17 cellular contexts compared by ENCODE assay signal in the genomic region with DNA sequence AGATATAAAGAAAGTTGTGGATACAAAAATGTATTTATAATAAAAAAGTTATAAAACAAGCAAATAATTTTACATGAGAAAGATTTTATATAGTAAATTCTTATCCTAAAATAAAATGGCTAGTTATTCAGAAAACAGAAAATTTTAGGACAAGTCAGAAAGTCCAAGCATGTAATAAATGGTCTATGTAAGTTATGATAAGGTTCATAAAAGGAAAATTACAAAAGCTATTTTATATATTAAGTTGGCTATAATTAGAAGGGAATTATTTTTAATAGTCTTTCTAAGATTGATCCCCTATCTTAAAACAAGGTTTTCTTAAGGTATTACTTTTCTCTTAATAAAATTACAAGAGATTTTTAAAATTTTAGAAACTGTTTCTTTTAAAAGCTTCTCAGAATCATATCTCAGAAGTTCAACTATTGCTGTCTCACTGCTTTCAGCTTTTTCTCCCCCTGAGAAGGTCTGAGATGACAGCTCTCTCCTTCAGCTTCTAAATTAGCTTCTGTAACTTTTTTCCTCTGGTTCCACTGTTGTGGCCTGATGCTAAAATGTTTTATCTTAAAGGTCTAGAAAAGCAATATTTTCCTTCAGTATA. TPM values are rescaled to one million over a fixed set of nuclear protein-coding genes. Genes with fewer than 3 reads are reported as not detected.
DNase-seq lines count a peak whose midpoint lies in the region; ATAC-seq, FAIRE-seq and TF ChIP-seq lines count a peak whose summit lies in the region.
"Had no signal": no experiment of that assay in that cellular context is flagged by ENCODE, and none has a peak within 500 bp of the region (broad histone marks: within the 10 kb centered on the region; RNA-seq: fewer than 3 reads in every experiment).

No MANE protein-coding gene starts in this region.

- intact Hi-C loops in OCI-LY7 (cut with micrococcal nuclease; ENCODE audit: unreplicated experiment) = no loop called here

- no peaks in the 10 kb centered on the region for H3K36me3 ChIP-seq in OCI-LY7 (ENCODE audit: insufficient read depth, low read length)
- H3K36me3 ChIP-seq: Peyer's patch had no signal

- BruUV-seq in OCI-LY7 (replicated peaks; lab: Mats Ljungman, UMichigan) = no TSS peak

- CTCF ChIA-PET in OCI-LY7 (lab: Charles Lee; ENCODE audit: unreplicated experiment) = no interaction called here

- FAIRE-seq in frontal cortex (lab: Jason Lieb, UNC) = peak; percentile 81
- FAIRE-seq: H54 had no signal

- POLR2A ChIA-PET in OCI-LY7 (lab: Charles Lee) = no interaction called here

- in situ Hi-C loops in ACHN (cut with HindIII; ENCODE audit: low pct_ligation_motif_present, low pct_unique_long_range_greater_than_20kb, low sequenced_read_pairs) = no loop called here

- H3K4me2 ChIP-seq in OCI-LY7 (ENCODE audit: low read length) = no peak overlapping the region

- H3K4me1 ChIP-seq in OCI-LY7 (ENCODE audit: insufficient read depth, low read length, poor library complexity, severe bottlenecking) = no peaks in the 10 kb centered on the region
- H3K4me1 ChIP-seq: Peyer's patch had no signal

- ATAC-seq in HG03135 (IDR thresholded peaks at IDR 0.05; ENCODE audit: unreplicated experiment) (no peak), GM21717 (IDR thresholded peaks at IDR 0.05; ENCODE audit: unreplicated experiment) (no peak)

- no peak for TF ChIP-seq CTCF in OCI-LY7 (conservative IDR thresholded peaks at IDR 0.05; ENCODE audit: low read length)

- H3K79me2 ChIP-seq in OCI-LY7 (ENCODE audit: insufficient read depth, low read depth, low read length) = no peaks in the 10 kb centered on the region

- peaks cover 10% of the 10 kb centered on the region; the same call in 1 of the 2 replicates for H3K9me3 ChIP-seq in OCI-LY7 (ENCODE audit: low read length)
- H3K9me3 ChIP-seq: Peyer's patch had no signal

- no peaks in the 10 kb centered on the region for H3K9me2 ChIP-seq in OCI-LY7 (ENCODE audit: insufficient read depth, low read length)

- H3K4me3 ChIP-seq in OCI-LY7 (ENCODE audit: low read depth, low read length, poor library complexity, severe bottlenecking) = no peak overlapping the region
- H3K4me3 ChIP-seq: Peyer's patch had no signal

- DNase-seq in NCI-H2171 treated with DMSO at 0.1 percent for 48 hours (lab: John Stamatoyannopoulos, UW) = peak; percentile 2
- DNase-seq in NCI-H2171 (lab: John Stamatoyannopoulos, UW) = no peak
- DNase-seq in ACHN = peak; percentile 17
- peak; percentile 32 for DNase-seq in OCI-LY7 (ENCODE audit: low spot score)
- no peak for DNase-seq in frontal cortex (ENCODE audit: low spot score in 2 of 2)
- no peak for DNase-seq in DMS153 treated with DMSO at 0.1 percent for 48 hours (lab: John Stamatoyannopoulos, UW; ENCODE audit: unreplicated experiment)
- DNase-seq: CD4-positive, CD25-positive, alpha-beta regulatory T cell; NCI-H1436 treated with DMSO at 0.1 percent for 48 hours; NCI-H2081 treated with DMSO at 0.1 percent for 48 hours; NCI-H510A treated with DMSO at 0.1 percent for 48 hours; NK-92 treated with Interleukin-12 subunit alpha and Interleukin-12 subunit beta, amount 100 ng/mL, for 24 hours; Peyer's patch; SHP77 treated with DMSO at 0.1 percent for 48 hours; T-helper 2 cell had no signal

- no peak overlapping the region for H2AFZ ChIP-seq in OCI-LY7 (ENCODE audit: low read length)

- H3K27ac ChIP-seq in OCI-LY7 (ENCODE audit: low read depth, low read length, poor library complexity, severe bottlenecking) = no peak overlapping the region
- H3K27ac ChIP-seq: Peyer's patch had no signal

- H4K20me1 ChIP-seq in OCI-LY7 (ENCODE audit: insufficient read depth, low read length) = no peaks in the 10 kb centered on the region

RNA-seq across cellular contexts. Expression of a gene that starts 8.7 kb away (rescaled TPM):
- total RNA-seq in OCI-LY7 (2014; rRNA removed; shearing (Covaris generic)) = not detected in 2 replicates
- total RNA-seq in OCI-LY7 (2022) (not detected in 2 replicates), frontal cortex (6.9 TPM)
- total RNA-seq: CD4-positive, CD25-positive, alpha-beta regulatory T cell; Peyer's patch had no signal

RNA-seq across cellular contexts. Expression of a gene that starts 57.3 kb away (rescaled TPM):
- not detected in 2 replicates for total RNA-seq in OCI-LY7 (2014; rRNA removed; shearing (Covaris generic))
- total RNA-seq in OCI-LY7 (2022) (not detected in 2 replicates), frontal cortex (16.7 TPM)

Comparison
In these comparisons a context has a peak if more than half of its experiments do, and no peak if none do; other contexts are left out.
1. DNase-seq: peak in NCI-H2171 treated with DMSO at 0.1 percent for 48 hours (single experiment), ACHN (single experiment) and OCI-LY7 (single experiment); none in NCI-H2171 (single experiment), frontal cortex (0 of 2) and DMS153 treated with DMSO at 0.1 percent for 48 hours (single experiment).
2. RNA of a gene that starts 57.3 kb away (total RNA-seq): 16.7 TPM in frontal cortex (single experiment); not detected in OCI-LY7; every median in the first group is over 10 times any median in the second.